Comparison of ENCODE assay signal across 7 cellular contexts in genomic region chr1:3748316-3748900, GRCh38. TPM values are rescaled to one million over a fixed set of nuclear protein-coding genes. Genes with fewer than 3 reads are reported as not detected.
"Had no signal": no experiment of that assay in that cellular context is flagged by ENCODE, and none has a peak within 500 bp of the region (broad histone marks: within the 10 kb centered on the region; RNA-seq: fewer than 3 reads in every experiment).

No MANE protein-coding gene starts in this region.

RNA-seq across cellular contexts. Expression of gene CCDC27, which starts 3.8 kb away (rescaled TPM):
- total RNA-seq: liver; myocyte; ovary; Right ventricle myocardium inferior; stomach; T-helper 1 cell treated with Interleukin-12 subunit alpha and Interleukin-12 subunit beta and Interleukin-4 antibody, amounts not matched to agents 30 ng/mL and 1 ng/mL, for 36 hours; uterus had no signal
- polyA plus RNA-seq: liver, stomach had no signal

RNA-seq across cellular contexts. Expression of gene SMIM1, which starts 24.1 kb away (rescaled TPM):
- total RNA-seq: myocyte; stomach; T-helper 1 cell treated with Interleukin-12 subunit alpha and Interleukin-12 subunit beta and Interleukin-4 antibody, amounts not matched to agents 30 ng/mL and 1 ng/mL, for 36 hours had no signal
